Comparison of ENCODE assay signal across 10 cellular contexts in the genomic region with DNA sequence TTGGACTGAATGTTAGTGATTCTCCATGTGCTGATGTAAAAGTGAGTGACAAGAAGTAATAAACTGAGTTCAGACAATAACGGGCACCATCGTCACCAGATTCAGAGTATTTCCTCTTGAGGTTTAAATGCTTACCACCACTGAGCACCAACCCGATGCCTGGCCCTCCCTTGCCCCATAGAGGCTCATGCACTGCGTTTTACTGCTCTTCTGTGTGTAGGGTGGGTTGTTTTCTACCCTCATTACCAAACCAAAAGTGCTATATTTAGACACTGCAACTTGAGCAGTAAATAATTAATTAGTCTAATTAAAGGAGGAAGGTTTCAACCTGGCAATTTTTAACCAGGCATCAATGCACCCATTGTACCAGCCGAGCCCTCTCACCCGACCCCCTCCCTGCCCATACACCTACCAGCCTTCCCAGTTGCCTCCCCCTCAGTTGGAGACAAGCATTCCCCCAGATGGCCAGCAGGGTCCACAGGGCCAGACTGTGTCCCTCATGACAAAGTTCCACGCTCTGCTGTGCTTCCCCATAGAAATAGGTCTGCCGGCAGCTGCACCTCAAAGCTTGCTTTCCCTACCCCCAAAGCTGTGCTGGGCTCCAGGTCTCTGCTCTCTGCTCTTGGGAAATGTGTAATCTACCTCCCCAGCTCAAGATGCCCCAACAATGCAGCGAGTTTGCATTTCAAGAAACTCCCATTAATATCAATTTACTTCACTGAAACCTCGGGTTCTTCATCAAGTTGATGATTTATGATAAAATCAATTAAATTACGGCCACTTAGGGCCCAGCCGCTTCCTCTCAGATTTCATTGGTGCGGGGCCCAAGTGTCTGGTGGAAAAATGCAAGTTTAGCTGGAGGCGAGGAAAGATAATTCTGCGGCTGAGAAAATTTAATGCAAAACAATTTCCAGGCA. TPM values are rescaled to one million over a fixed set of nuclear protein-coding genes. Genes with fewer than 3 reads are reported as not detected.
A peak's percentile ranks its signal among the peaks of the same experiment; 100 is the strongest.
DNase-seq lines count a peak whose midpoint lies in the region; ATAC-seq and TF ChIP-seq lines count a peak whose summit lies in the region.
"Had no signal": no experiment of that assay in that cellular context is flagged by ENCODE, and none has a peak within 500 bp of the region (broad histone marks: within the 10 kb centered on the region; RNA-seq: fewer than 3 reads in every experiment).

No MANE protein-coding gene starts in this region.

- intact Hi-C loops in lower lobe of right lung (cut with DNase I) = no loop called here

- peak; percentile 11 for DNase-seq in COLO668 (lab: John Stamatoyannopoulos, UW; ENCODE audit: unreplicated experiment)
- peak; percentile 15 for DNase-seq in SK-N-DZ (ENCODE audit: low spot score)
- DNase-seq in lower lobe of right lung = no peak
- no peak for DNase-seq in tibial nerve (ENCODE audit: low spot score in 2 of 2)
- no peak for DNase-seq in cerebellum (ENCODE audit: low spot score)
- DNase-seq in RPMI8226 = no peak
- no peak for DNase-seq in activated CD4-positive, CD25-positive, alpha-beta regulatory T cell (lab: John Stamatoyannopoulos, UW)

- WGBS in tibial nerve, 2 donors = 62 to 63% methylated on average over 15 of the region's 15 CpGs

- H3K27me3 ChIP-seq in lower lobe of right lung (ENCODE audit: low read depth) (peaks cover 39% of the 10 kb centered on the region), tibial nerve (peaks cover 0 to 98% of the 10 kb centered on the region in 2 donors)

- H3K27ac ChIP-seq in lower lobe of right lung (peak overlapping the region; percentile 11), tibial nerve (no peak overlapping the region)

- TF ChIP-seq EP300 in tibial nerve (IDR thresholded peaks at IDR 0.05) = no peak

- H3K4me3 ChIP-seq in lower lobe of right lung (no peak overlapping the region), tibial nerve (no peak overlapping the region)

- peak; percentile 7 for TF ChIP-seq CTCF in lower lobe of right lung (IDR thresholded peaks at IDR 0.05)
- peak in 1 of 5 experiments; percentile 11 for TF ChIP-seq CTCF in tibial nerve (IDR thresholded peaks at IDR 0.05)

- H3K36me3 ChIP-seq in lower lobe of right lung (no peaks in the 10 kb centered on the region), tibial nerve (no peaks in the 10 kb centered on the region)

- no peak for TF ChIP-seq POLR2A in tibial nerve (IDR thresholded peaks at IDR 0.05)

- H3K9me3 ChIP-seq in lower lobe of right lung (no peaks in the 10 kb centered on the region), tibial nerve (no peaks in the 10 kb centered on the region)

- ATAC-seq in GM19452 (IDR thresholded peaks at IDR 0.05; ENCODE audit: unreplicated experiment) (peak; percentile 71), lower lobe of right lung (no peak)

- peaks cover 43% of the 10 kb centered on the region for H3K4me1 ChIP-seq in lower lobe of right lung
- peaks cover 0 to 37% (median 10%) of the 10 kb centered on the region in 4 donors for H3K4me1 ChIP-seq in tibial nerve

RNA-seq across cellular contexts. Expression of gene HOXB4, which starts 16.0 kb away (rescaled TPM):
- not detected in 2 replicates for polyA plus RNA-seq in SK-N-DZ (2014; cell fraction: cytosol; rRNA removed)
- polyA plus RNA-seq in SK-N-DZ (2014; cell fraction: nucleus; rRNA removed) = not detected in 2 replicates
- total RNA-seq in lower lobe of right lung (5.8 TPM), tibial nerve (1 to 10 TPM; 1.2 to 3.5 (median 2.0) TPM), cerebellum (0.09 TPM)

RNA-seq across cellular contexts. Expression of gene HOXB2, which starts 17.2 kb away (rescaled TPM):
- polyA plus RNA-seq in SK-N-DZ (2014; cell fraction: cytosol; rRNA removed) = 0.09 TPM in 1 of 2 replicates, not detected in the other
- 0.85 TPM in 1 of 2 replicates, not detected in the other for polyA plus RNA-seq in SK-N-DZ (2014; cell fraction: nucleus; rRNA removed)
- total RNA-seq in lower lobe of right lung = 5.6 TPM
- 10 to 100 TPM in 3 of 4 donors, 1 to 10 TPM in 1; 6.9 to 29.3 (median 19.2) TPM for total RNA-seq in tibial nerve
- not detected for total RNA-seq in cerebellum

RNA-seq across cellular contexts. Expression of gene HOXB3, which starts 27.9 kb away (rescaled TPM):
- not detected in 2 replicates for polyA plus RNA-seq in SK-N-DZ (2014; cell fraction: cytosol; rRNA removed)
- polyA plus RNA-seq in SK-N-DZ (2014; cell fraction: nucleus; rRNA removed) = not detected in 2 replicates
- total RNA-seq in lower lobe of right lung (11.3 TPM), tibial nerve (10 to 100 TPM in 2 of 4 donors, 1 to 10 TPM in 2; 3.7 to 14.1 (median 9.4) TPM), cerebellum (not detected)

RNA-seq across cellular contexts. Expression of gene HOXB1, which starts 31.3 kb away (rescaled TPM):
- not detected in 2 replicates for polyA plus RNA-seq in SK-N-DZ (2014; cell fraction: cytosol; rRNA removed)
- not detected in 2 replicates for polyA plus RNA-seq in SK-N-DZ (2014; cell fraction: nucleus; rRNA removed)
- not detected for total RNA-seq in lower lobe of right lung
- total RNA-seq in tibial nerve = not detected
- total RNA-seq in cerebellum = not detected
- total RNA-seq: activated T-helper 1 cell treated with anti-CD3 and anti-CD28 coated beads, Interleukin-12 subunit alpha, Interleukin-12 subunit beta, Interleukin-2, Interleukin-4 antibody, amounts not matched to agents 30 ng/mL and 10 ng/mL and 1 ng/mL, durations not matched to agents 14 hours and 24 hours and 36 hours; RPMI7951 had no signal

RNA-seq across cellular contexts. Expression of gene HOXB5, which starts 31.4 kb away (rescaled TPM):
- polyA plus RNA-seq in SK-N-DZ (2014; cell fraction: cytosol; rRNA removed) = not detected in 2 replicates
- not detected in 2 replicates for polyA plus RNA-seq in SK-N-DZ (2014; cell fraction: nucleus; rRNA removed)
- total RNA-seq in lower lobe of right lung (3.9 TPM), tibial nerve (1 to 10 TPM in 2 of 4 donors, not detected in 2; 1.6 to 1.8 TPM), cerebellum (not detected)
- total RNA-seq: activated T-helper 1 cell treated with anti-CD3 and anti-CD28 coated beads, Interleukin-12 subunit alpha, Interleukin-12 subunit beta, Interleukin-2, Interleukin-4 antibody, amounts not matched to agents 30 ng/mL and 10 ng/mL and 1 ng/mL, durations not matched to agents 14 hours and 24 hours and 36 hours had no signal

Comparison
In these comparisons a context has a peak if more than half of its experiments do, and no peak if none do; other contexts are left out.
1. DNase-seq: peak in COLO668 (single experiment) and SK-N-DZ (single experiment); none in lower lobe of right lung (single experiment), tibial nerve (0 of 2), cerebellum (single experiment), RPMI8226 (single experiment) and activated CD4-positive, CD25-positive, alpha-beta regulatory T cell (0 of 4).